9 cellular contexts compared by ENCODE assay signal in genomic region chr2:200860092-200860795, GRCh38. TPM values are rescaled to one million over a fixed set of nuclear protein-coding genes. Genes with fewer than 3 reads are reported as not detected.
A peak's percentile ranks its signal among the peaks of the same experiment; 100 is the strongest.
DNase-seq lines count a peak whose midpoint lies in the region; ATAC-seq and TF ChIP-seq lines count a peak whose summit lies in the region.
"Had no signal": no experiment of that assay in that cellular context is flagged by ENCODE, and none has a peak within 500 bp of the region (broad histone marks: within the 10 kb centered on the region; RNA-seq: fewer than 3 reads in every experiment).

No MANE protein-coding gene starts in this region.

- POLR2A ChIA-PET in BJ (lab: Charles Lee), result no interaction called here
- POLR2A ChIA-PET in T-cell (lab: Charles Lee), result interaction anchor here (0.5 to 3.5 kb wide), 11 partner anchors 11 to 402 kb away, joined by 3 to 23 read pairs (median 5); partner anchors contain the start of genes NIF3L1 (in 1 of the 2) and PPIL3 (in 1 of the 2)

- DNase-seq in BJ (ENCODE audit: low read depth) (no peak), T-cell (no peak), esophagus muscularis mucosa (ENCODE audit: extremely low spot score) (no peak), HuH-7.5 (ENCODE audit: low spot score) (no peak)
- no peak for DNase-seq in effector CD4-positive, alpha-beta T cell

- H3K36me3 ChIP-seq in BJ (ENCODE audit: control insufficient read depth, insufficient read depth, low read length), result peaks cover 13% of the 10 kb centered on the region
- H3K36me3 ChIP-seq in esophagus muscularis mucosa, result peaks cover 43 to 70% (median 49%) of the 10 kb centered on the region in 4 donors
- peaks cover 63% of the 10 kb centered on the region for H3K36me3 ChIP-seq in neutrophil

- H3K9me3 ChIP-seq in esophagus muscularis mucosa, result no peaks in the 10 kb centered on the region
- no peaks in the 10 kb centered on the region for H3K9me3 ChIP-seq in neutrophil

- TF ChIP-seq POLR2A in esophagus muscularis mucosa (IDR thresholded peaks at IDR 0.05; ENCODE audit: low read depth), result no peak

- H3K4me1 ChIP-seq in esophagus muscularis mucosa (peaks cover 42 to 72% (median 70%) of the 10 kb centered on the region in 4 donors), neutrophil (ENCODE audit: control insufficient read depth in 1 of 2, insufficient read depth in 1 of 2, low read depth in 1 of 2, low read length in 1 of 2) (peaks cover 37 to 45% of the 10 kb centered on the region in 2 experiments)

- peak overlapping the region; percentile 55 to 100 (median 99) for H3K27ac ChIP-seq in esophagus muscularis mucosa (replicated peaks in 1 of 4)
- peak overlapping the region; percentile 99 for H3K27ac ChIP-seq in neutrophil

- TF ChIP-seq CTCF in BJ (IDR thresholded peaks at IDR 0.05; ENCODE audit: insufficient read depth, low read depth, low read length) (no peak), esophagus muscularis mucosa (IDR thresholded peaks at IDR 0.05) (no peak), neutrophil (IDR thresholded peaks at IDR 0.05) (no peak)

- intact Hi-C loops in esophagus muscularis mucosa (cut with DNase I), result loop anchor here (5.0 kb wide), 1 partner anchor 48 kb away; the partner anchor contains the start of gene BZW1

- no peak for ATAC-seq in T-cell (replicated peaks in 1 of 4)
- no peak for ATAC-seq in HG03196 (IDR thresholded peaks at IDR 0.05; ENCODE audit: unreplicated experiment)
- no peak for ATAC-seq in HG02970 (IDR thresholded peaks at IDR 0.05; ENCODE audit: low FRiP score, unreplicated experiment)
- ATAC-seq: K562 had no signal

- CTCF ChIA-PET in BJ (lab: Yijun Ruan, JAX) (interaction anchor here (1.2 kb wide), 1 partner anchor 147 kb away, joined by 4 read pairs; no protein-coding TSS in a partner anchor), T-cell (lab: Charles Lee) (interaction anchor here in 1 of 2 donors (0.6 to 1.3 kb wide), 2 partner anchors 209 kb away, joined by 3 to 4 read pairs; no protein-coding TSS in a partner anchor)

- TF ChIP-seq EP300 in esophagus muscularis mucosa (IDR thresholded peaks at IDR 0.05), result no peak

- H3K4me3 Mint-ChIP-seq in T-cell, result peak overlapping the region; percentile 84 to 92 (median 91)

- H3K27me3 ChIP-seq in BJ (ENCODE audit: control insufficient read depth, insufficient read depth, low read length) (no peaks in the 10 kb centered on the region), esophagus muscularis mucosa (peaks cover 0 to 3% (median 0%) of the 10 kb centered on the region in 4 donors), neutrophil (no peaks in the 10 kb centered on the region)

- H3K27me3 Mint-ChIP-seq in T-cell, result no peaks in the 10 kb centered on the region

- H3K4me1 Mint-ChIP-seq in T-cell, result peaks cover 59 to 66% (median 63%) of the 10 kb centered on the region in 3 donors

- peaks cover 66% of the 10 kb centered on the region for H3K36me3 Mint-ChIP-seq in T-cell

- H3K9me3 Mint-ChIP-seq in T-cell, result no peaks in the 10 kb centered on the region

- WGBS in esophagus muscularis mucosa, result 20% methylated on average over 12 of the region's 12 CpGs

- H3K4me3 ChIP-seq in BJ (ENCODE audit: low read depth, low read length) (peak overlapping the region; percentile 4; the same call in 1 of the 2 replicates), esophagus muscularis mucosa (peak overlapping the region; percentile 76 to 98 (median 90)), neutrophil (ENCODE audit: low read depth in 1 of 2, low read length in 1 of 2) (peak overlapping the region in 1 of 2 experiments; percentile 92)
- H3K4me3 ChIP-seq: K562 had no signal

- peak overlapping the region; percentile 62 to 85 for H3K27ac Mint-ChIP-seq in T-cell

RNA-seq across cellular contexts. Expression of gene CLK1, which starts 4.2 kb away (rescaled TPM):
- 35.9 and 66.2 TPM in 2 replicates for polyA plus RNA-seq in BJ (2011; rRNA removed)
- 13.3 and 18.5 TPM in 2 replicates for polyA minus RNA-seq in BJ (2011; rRNA and poly(A)+ RNA removed)
- 1,000 to 10,000 TPM in 2 of 5 donors, 100 to 1,000 TPM in 3; 357 to 1,046 (median 384) TPM for total RNA-seq in T-cell
- total RNA-seq in esophagus muscularis mucosa, result 100 to 1,000 TPM in 3 of 4 donors, 10 to 100 TPM in 1; 94.3 to 177 (median 108) TPM

RNA-seq across cellular contexts. Expression of gene PPIL3, which starts 28.6 kb away (rescaled TPM):
- polyA plus RNA-seq in BJ (2011; rRNA removed), result 20.8 and 47.8 TPM in 2 replicates
- polyA minus RNA-seq in BJ (2011; rRNA and poly(A)+ RNA removed), result 4.7 and 9.7 TPM in 2 replicates
- total RNA-seq in T-cell, result 10 to 100 TPM; 28.0 to 44.2 (median 30.6) TPM
- total RNA-seq in esophagus muscularis mucosa, result 10 to 100 TPM in 3 of 4 donors, 1 to 10 TPM in 1; 6.9 to 16.3 (median 13.4) TPM

RNA-seq across cellular contexts. Expression of gene NIF3L1, which starts 28.9 kb away (rescaled TPM):
- polyA plus RNA-seq in BJ (2011; rRNA removed), result 37.5 and 51.3 TPM in 2 replicates
- polyA minus RNA-seq in BJ (2011; rRNA and poly(A)+ RNA removed), result 15.7 and 24.4 TPM in 2 replicates
- total RNA-seq in T-cell, result 10 to 100 TPM; 11.7 to 29.7 (median 25.0) TPM
- 10 to 100 TPM; 11.8 to 21.1 (median 15.5) TPM for total RNA-seq in esophagus muscularis mucosa

RNA-seq across cellular contexts. Expression of gene BZW1, which starts 48.5 kb away (rescaled TPM):
- 233 and 364 TPM in 2 replicates for polyA plus RNA-seq in BJ (2011; rRNA removed)
- 212 and 258 TPM in 2 replicates for polyA minus RNA-seq in BJ (2011; rRNA and poly(A)+ RNA removed)
- 100 to 1,000 TPM; 132 to 258 (median 139) TPM for total RNA-seq in T-cell
- total RNA-seq in esophagus muscularis mucosa, result 100 to 1,000 TPM; 262 to 444 (median 376) TPM
